ENCODE assay signal across 1 cellular context in the genomic region with DNA sequence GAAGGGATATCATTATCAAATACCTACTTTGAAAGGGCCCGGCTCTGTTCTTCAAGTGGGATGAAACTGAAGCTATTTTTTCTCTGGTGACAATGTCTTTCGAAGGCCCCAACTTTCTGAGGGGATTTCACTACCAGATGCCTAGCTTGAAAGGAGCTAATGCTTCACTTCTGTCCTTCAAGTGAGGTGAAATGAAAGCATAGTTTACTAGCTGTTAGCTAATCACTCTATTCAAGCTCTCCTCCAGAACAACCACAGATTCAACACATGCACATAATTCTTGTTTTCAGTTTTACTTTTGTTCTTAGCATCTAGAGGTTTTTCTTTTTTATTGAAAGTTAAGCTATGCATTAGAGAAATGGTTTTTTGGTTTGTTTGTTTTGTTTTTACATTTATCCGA.
TF ChIP-seq lines count a peak whose summit lies in the region.

No MANE protein-coding gene starts in this region.

TF ChIP-seq in GM23338, 12 proteins besides CTCF, POLR2A, EP300 and RAD21 (continued from another document):
- TF ChIP-seq, protein P1, sequence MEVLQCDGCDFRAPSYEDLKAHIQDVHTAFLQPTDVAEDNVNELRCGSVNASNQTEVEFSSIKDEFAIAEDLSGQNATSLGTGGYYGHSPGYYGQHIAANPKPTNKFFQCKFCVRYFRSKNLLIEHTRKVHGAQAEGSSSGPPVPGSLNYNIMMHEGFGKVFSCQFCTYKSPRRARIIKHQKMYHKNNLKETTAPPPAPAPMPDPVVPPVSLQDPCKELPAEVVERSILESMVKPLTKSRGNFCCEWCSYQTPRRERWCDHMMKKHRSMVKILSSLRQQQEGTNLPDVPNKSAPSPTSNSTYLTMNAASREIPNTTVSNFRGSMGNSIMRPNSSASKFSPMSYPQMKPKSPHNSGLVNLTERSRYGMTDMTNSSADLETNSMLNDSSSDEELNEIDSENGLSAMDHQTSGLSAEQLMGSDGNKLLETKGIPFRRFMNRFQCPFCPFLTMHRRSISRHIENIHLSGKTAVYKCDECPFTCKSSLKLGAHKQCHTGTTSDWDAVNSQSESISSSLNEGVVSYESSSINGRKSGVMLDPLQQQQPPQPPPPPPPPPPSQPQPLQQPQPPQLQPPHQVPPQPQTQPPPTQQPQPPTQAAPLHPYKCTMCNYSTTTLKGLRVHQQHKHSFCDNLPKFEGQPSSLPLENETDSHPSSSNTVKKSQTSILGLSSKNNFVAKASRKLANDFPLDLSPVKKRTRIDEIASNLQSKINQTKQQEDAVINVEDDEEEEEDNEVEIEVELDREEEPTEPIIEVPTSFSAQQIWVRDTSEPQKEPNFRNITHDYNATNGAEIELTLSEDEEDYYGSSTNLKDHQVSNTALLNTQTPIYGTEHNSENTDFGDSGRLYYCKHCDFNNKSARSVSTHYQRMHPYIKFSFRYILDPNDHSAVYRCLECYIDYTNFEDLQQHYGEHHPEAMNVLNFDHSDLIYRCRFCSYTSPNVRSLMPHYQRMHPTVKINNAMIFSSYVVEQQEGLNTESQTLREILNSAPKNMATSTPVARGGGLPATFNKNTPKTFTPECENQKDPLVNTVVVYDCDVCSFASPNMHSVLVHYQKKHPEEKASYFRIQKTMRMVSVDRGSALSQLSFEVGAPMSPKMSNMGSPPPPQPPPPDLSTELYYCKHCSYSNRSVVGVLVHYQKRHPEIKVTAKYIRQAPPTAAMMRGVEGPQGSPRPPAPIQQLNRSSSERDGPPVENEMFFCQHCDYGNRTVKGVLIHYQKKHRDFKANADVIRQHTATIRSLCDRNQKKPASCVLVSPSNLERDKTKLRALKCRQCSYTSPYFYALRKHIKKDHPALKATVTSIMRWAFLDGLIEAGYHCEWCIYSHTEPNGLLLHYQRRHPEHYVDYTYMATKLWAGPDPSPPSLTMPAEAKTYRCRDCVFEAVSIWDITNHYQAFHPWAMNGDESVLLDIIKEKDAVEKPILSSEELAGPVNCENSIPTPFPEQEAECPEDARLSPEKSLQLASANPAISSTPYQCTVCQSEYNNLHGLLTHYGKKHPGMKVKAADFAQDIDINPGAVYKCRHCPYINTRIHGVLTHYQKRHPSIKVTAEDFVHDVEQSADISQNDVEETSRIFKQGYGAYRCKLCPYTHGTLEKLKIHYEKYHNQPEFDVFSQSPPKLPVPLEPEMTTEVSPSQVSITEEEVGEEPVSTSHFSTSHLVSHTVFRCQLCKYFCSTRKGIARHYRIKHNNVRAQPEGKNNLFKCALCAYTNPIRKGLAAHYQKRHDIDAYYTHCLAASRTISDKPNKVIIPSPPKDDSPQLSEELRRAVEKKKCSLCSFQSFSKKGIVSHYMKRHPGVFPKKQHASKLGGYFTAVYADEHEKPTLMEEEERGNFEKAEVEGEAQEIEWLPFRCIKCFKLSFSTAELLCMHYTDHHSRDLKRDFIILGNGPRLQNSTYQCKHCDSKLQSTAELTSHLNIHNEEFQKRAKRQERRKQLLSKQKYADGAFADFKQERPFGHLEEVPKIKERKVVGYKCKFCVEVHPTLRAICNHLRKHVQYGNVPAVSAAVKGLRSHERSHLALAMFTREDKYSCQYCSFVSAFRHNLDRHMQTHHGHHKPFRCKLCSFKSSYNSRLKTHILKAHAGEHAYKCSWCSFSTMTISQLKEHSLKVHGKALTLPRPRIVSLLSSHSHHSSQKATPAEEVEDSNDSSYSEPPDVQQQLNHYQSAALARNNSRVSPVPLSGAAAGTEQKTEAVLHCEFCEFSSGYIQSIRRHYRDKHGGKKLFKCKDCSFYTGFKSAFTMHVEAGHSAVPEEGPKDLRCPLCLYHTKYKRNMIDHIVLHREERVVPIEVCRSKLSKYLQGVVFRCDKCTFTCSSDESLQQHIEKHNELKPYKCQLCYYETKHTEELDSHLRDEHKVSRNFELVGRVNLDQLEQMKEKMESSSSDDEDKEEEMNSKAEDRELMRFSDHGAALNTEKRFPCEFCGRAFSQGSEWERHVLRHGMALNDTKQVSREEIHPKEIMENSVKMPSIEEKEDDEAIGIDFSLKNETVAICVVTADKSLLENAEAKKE (CRISPR knock-in tag; IDR thresholded peaks at IDR 0.05), result no peak
- no peak for TF ChIP-seq JUNB (IDR thresholded peaks at IDR 0.05; ENCODE audit: unreplicated experiment)
- TF ChIP-seq, protein P2, sequence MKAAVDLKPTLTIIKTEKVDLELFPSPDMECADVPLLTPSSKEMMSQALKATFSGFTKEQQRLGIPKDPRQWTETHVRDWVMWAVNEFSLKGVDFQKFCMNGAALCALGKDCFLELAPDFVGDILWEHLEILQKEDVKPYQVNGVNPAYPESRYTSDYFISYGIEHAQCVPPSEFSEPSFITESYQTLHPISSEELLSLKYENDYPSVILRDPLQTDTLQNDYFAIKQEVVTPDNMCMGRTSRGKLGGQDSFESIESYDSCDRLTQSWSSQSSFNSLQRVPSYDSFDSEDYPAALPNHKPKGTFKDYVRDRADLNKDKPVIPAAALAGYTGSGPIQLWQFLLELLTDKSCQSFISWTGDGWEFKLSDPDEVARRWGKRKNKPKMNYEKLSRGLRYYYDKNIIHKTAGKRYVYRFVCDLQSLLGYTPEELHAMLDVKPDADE (IDR thresholded peaks at IDR 0.05), result no peak
- TF ChIP-seq ZNF114 (CRISPR knock-in tag; IDR thresholded peaks at IDR 0.05), result no peak
- TF ChIP-seq EZH2phosphoT487 (IDR thresholded peaks at IDR 0.05; ENCODE audit: unreplicated experiment), result no peak
- no peak for TF ChIP-seq ZNF331 (CRISPR knock-in tag; IDR thresholded peaks at IDR 0.05; ENCODE audit: low read depth)
- TF ChIP-seq, protein P3, sequence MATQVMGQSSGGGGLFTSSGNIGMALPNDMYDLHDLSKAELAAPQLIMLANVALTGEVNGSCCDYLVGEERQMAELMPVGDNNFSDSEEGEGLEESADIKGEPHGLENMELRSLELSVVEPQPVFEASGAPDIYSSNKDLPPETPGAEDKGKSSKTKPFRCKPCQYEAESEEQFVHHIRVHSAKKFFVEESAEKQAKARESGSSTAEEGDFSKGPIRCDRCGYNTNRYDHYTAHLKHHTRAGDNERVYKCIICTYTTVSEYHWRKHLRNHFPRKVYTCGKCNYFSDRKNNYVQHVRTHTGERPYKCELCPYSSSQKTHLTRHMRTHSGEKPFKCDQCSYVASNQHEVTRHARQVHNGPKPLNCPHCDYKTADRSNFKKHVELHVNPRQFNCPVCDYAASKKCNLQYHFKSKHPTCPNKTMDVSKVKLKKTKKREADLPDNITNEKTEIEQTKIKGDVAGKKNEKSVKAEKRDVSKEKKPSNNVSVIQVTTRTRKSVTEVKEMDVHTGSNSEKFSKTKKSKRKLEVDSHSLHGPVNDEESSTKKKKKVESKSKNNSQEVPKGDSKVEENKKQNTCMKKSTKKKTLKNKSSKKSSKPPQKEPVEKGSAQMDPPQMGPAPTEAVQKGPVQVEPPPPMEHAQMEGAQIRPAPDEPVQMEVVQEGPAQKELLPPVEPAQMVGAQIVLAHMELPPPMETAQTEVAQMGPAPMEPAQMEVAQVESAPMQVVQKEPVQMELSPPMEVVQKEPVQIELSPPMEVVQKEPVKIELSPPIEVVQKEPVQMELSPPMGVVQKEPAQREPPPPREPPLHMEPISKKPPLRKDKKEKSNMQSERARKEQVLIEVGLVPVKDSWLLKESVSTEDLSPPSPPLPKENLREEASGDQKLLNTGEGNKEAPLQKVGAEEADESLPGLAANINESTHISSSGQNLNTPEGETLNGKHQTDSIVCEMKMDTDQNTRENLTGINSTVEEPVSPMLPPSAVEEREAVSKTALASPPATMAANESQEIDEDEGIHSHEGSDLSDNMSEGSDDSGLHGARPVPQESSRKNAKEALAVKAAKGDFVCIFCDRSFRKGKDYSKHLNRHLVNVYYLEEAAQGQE (IDR thresholded peaks at IDR 0.05; ENCODE audit: unreplicated experiment), result no peak
- no peak for TF ChIP-seq STAT1 (IDR thresholded peaks at IDR 0.05; ENCODE audit: unreplicated experiment)
- TF ChIP-seq NANOG (IDR thresholded peaks at IDR 0.05; ENCODE audit: borderline replicate concordance), result no peak
- no peak for TF ChIP-seq EZH2 (IDR thresholded peaks at IDR 0.05; ENCODE audit: low read depth, unreplicated experiment)
